29 cellular contexts compared by ENCODE assay signal in genomic region chr21:14594967-14595366, GRCh38. TPM values are rescaled to one million over a fixed set of nuclear protein-coding genes. Genes with fewer than 3 reads are reported as not detected.
"Had no signal": no experiment of that assay in that cellular context is flagged by ENCODE, and none has a peak within 500 bp of the region (broad histone marks: within the 10 kb centered on the region; RNA-seq: fewer than 3 reads in every experiment).

No MANE protein-coding gene starts in this region.

- ATAC-seq: activated CD4-positive, alpha-beta T cell treated with anti-CD3 and anti-CD28 coated beads for 36 hours; activated T-helper 17 cell treated with anti-CD3 and anti-CD28 coated beads, Interleukin-2, amount 50 U/mL, for 72 hours; body of pancreas; effector memory CD8-positive, alpha-beta T cell; foreskin keratinocyte; gastrocnemius medialis; SK-N-SH treated with all-trans-retinoic acid at 6 μM for 48 hours had no signal

- H3K4me1 ChIP-seq: body of pancreas, foreskin keratinocyte, gastrocnemius medialis had no signal

- H3K27ac ChIP-seq: body of pancreas, coronary artery, esophagus muscularis mucosa, foreskin keratinocyte, gastrocnemius medialis had no signal

- DNase-seq: activated CD4-positive, alpha-beta memory T cell treated with anti-CD3 and anti-CD28 coated beads, Interleukin-2, amount 10 ng/mL, durations not matched to agents 7 days and 5 days; activated CD4-positive, alpha-beta T cell treated with anti-CD3 and anti-CD28 coated beads for 36 hours; activated CD4-positive, alpha-beta T cell treated with anti-CD3 and anti-CD28 coated beads, Interleukin-2, amount 10 ng/mL, durations not matched to agents 24 days and 14 days; activated CD4-positive, CD25-positive, alpha-beta regulatory T cell; activated CD4-positive, CD25-positive, alpha-beta regulatory T cell treated with anti-CD3 and anti-CD28 coated beads, Interleukin-2, amount 50 U/mL, for 72 hours; activated CD8-positive, alpha-beta memory T cell treated with anti-CD3 and anti-CD28 coated beads, Interleukin-2, amount 50 U/mL, for 48 hours; activated effector memory CD4-positive, alpha-beta T cell treated with Interleukin-2 at 50 U/mL for 16 hours; activated gamma-delta T cell treated with Interleukin-2 at 50 U/mL for 16 hours; activated naive CD4-positive, alpha-beta T cell treated with anti-CD3 and anti-CD28 coated beads, Interleukin-2, amount 50 U/mL, for 16 hours; activated naive CD4-positive, alpha-beta T cell treated with Interleukin-2 at 50 U/mL for 16 hours; activated T-cell treated with anti-CD3 and anti-CD28 coated beads for 4 hours; activated T-cell treated with anti-CD3 and anti-CD28 coated beads, Interleukin-2, amount 50 U/mL, for 24 hours; amniotic stem cell; anterior cingulate cortex; body of pancreas; caudate nucleus; cerebellar nuclear complex; dermis blood vessel endothelial cell; effector CD4-positive, alpha-beta T cell; effector memory CD8-positive, alpha-beta T cell; erythroblast; foreskin keratinocyte; gastrocnemius medialis; T-helper 2 cell had no signal

- H3K4me3 Mint-ChIP-seq: activated CD4-positive, alpha-beta memory T cell treated with anti-CD3 and anti-CD28 coated beads, Interleukin-2, amount 10 ng/mL, durations not matched to agents 7 days and 5 days; activated CD4-positive, alpha-beta T cell treated with anti-CD3 and anti-CD28 coated beads for 36 hours; activated CD4-positive, alpha-beta T cell treated with anti-CD3 and anti-CD28 coated beads, Interleukin-2, amount 10 ng/mL, durations not matched to agents 24 days and 14 days; activated naive CD8-positive, alpha-beta T cell; activated T-cell treated with anti-CD3 and anti-CD28 coated beads, Interleukin-2, amount 50 U/mL, for 24 hours; activated T-helper 17 cell treated with anti-CD3 and anti-CD28 coated beads, Interleukin-2, amount 50 U/mL, for 72 hours; effector memory CD8-positive, alpha-beta T cell had no signal

- H3K27ac Mint-ChIP-seq: activated CD4-positive, alpha-beta memory T cell treated with anti-CD3 and anti-CD28 coated beads, Interleukin-2, amount 10 ng/mL, durations not matched to agents 7 days and 5 days; activated CD4-positive, alpha-beta T cell treated with anti-CD3 and anti-CD28 coated beads for 36 hours; activated CD4-positive, alpha-beta T cell treated with anti-CD3 and anti-CD28 coated beads, Interleukin-2, amount 10 ng/mL, durations not matched to agents 24 days and 14 days; activated naive CD8-positive, alpha-beta T cell; activated T-cell treated with anti-CD3 and anti-CD28 coated beads, Interleukin-2, amount 50 U/mL, for 24 hours; activated T-helper 17 cell treated with anti-CD3 and anti-CD28 coated beads, Interleukin-2, amount 50 U/mL, for 72 hours had no signal

- H3K4me3 ChIP-seq: body of pancreas, coronary artery, esophagus muscularis mucosa, gastrocnemius medialis had no signal

- H3K36me3 ChIP-seq: esophagus muscularis mucosa, gastrocnemius medialis had no signal

- H3K27me3 Mint-ChIP-seq: activated CD4-positive, alpha-beta memory T cell treated with anti-CD3 and anti-CD28 coated beads, Interleukin-2, amount 10 ng/mL, durations not matched to agents 7 days and 5 days; activated CD4-positive, alpha-beta T cell treated with anti-CD3 and anti-CD28 coated beads for 36 hours; activated CD4-positive, alpha-beta T cell treated with anti-CD3 and anti-CD28 coated beads, Interleukin-2, amount 10 ng/mL, durations not matched to agents 24 days and 14 days; activated naive CD8-positive, alpha-beta T cell; activated T-cell treated with anti-CD3 and anti-CD28 coated beads, Interleukin-2, amount 50 U/mL, for 24 hours; activated T-helper 17 cell treated with anti-CD3 and anti-CD28 coated beads, Interleukin-2, amount 50 U/mL, for 72 hours; effector memory CD8-positive, alpha-beta T cell had no signal

- H3K9me3 ChIP-seq: body of pancreas, gastrocnemius medialis had no signal

- H3K27me3 ChIP-seq: body of pancreas, esophagus muscularis mucosa, foreskin keratinocyte, gastrocnemius medialis had no signal

RNA-seq across cellular contexts. Expression of gene SAMSN1, which starts 48.9 kb away (rescaled TPM):
- total RNA-seq: dermis blood vessel endothelial cell, foreskin keratinocyte had no signal
- polyA plus RNA-seq: foreskin keratinocyte had no signal
